In the genomic region with DNA sequence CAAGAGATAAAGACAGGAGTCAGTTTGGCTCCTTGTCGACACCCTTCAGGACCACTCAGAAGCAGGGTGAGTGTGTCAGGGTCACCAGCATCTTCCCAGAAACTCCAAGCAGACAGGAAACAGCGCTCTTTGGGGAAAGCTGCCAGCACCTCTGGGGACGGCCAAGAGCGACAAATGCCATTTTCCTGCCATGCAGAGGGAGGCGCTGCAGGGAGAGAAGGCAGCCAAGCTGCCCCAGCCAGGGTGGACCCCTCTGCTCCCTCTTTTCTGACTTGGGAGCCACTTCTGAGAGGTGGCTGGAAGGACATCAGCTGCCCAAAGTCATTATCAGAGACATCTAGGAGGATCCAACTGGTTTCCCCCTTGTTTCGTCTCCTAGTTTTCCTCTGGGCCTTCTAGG, we compare ENCODE assay signal across 1 cellular context.
TF ChIP-seq lines count a peak whose summit lies in the region.

No MANE protein-coding gene starts in this region.

TF ChIP-seq in HCT116, 20 proteins besides CTCF, POLR2A, EP300 and RAD21 (continued from another document):
- TF ChIP-seq POLR2AphosphoS5 (IDR thresholded peaks at IDR 0.05; ENCODE audit: low read depth, low read length) (no peak), CEBPB (IDR thresholded peaks at IDR 0.05; ENCODE audit: low read depth) (no peak), SP1 (IDR thresholded peaks at IDR 0.05; ENCODE audit: low read depth) (no peak), CBX3 (IDR thresholded peaks at IDR 0.05; ENCODE audit: low read depth) (no peak), SRF (IDR thresholded peaks at IDR 0.05; ENCODE audit: low read depth) (no peak), EZH2 (IDR thresholded peaks at IDR 0.05) (no peak), TCF7L2 (IDR thresholded peaks at IDR 0.05; ENCODE audit: borderline replicate concordance, extremely low read depth, insufficient read depth, insufficient read length) (no peak), FOSL1 (IDR thresholded peaks at IDR 0.05; ENCODE audit: low read depth) (no peak), ZFX (IDR thresholded peaks at IDR 0.05) (no peak), ELF1 (IDR thresholded peaks at IDR 0.05; ENCODE audit: borderline replicate concordance, low read depth) (no peak), EGR1 (IDR thresholded peaks at IDR 0.05; ENCODE audit: low read depth) (no peak)
- TF ChIP-seq, protein P1, sequence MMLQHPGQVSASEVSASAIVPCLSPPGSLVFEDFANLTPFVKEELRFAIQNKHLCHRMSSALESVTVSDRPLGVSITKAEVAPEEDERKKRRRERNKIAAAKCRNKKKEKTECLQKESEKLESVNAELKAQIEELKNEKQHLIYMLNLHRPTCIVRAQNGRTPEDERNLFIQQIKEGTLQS (IDR thresholded peaks at IDR 0.05): no peak
- TF ChIP-seq, protein P2, sequence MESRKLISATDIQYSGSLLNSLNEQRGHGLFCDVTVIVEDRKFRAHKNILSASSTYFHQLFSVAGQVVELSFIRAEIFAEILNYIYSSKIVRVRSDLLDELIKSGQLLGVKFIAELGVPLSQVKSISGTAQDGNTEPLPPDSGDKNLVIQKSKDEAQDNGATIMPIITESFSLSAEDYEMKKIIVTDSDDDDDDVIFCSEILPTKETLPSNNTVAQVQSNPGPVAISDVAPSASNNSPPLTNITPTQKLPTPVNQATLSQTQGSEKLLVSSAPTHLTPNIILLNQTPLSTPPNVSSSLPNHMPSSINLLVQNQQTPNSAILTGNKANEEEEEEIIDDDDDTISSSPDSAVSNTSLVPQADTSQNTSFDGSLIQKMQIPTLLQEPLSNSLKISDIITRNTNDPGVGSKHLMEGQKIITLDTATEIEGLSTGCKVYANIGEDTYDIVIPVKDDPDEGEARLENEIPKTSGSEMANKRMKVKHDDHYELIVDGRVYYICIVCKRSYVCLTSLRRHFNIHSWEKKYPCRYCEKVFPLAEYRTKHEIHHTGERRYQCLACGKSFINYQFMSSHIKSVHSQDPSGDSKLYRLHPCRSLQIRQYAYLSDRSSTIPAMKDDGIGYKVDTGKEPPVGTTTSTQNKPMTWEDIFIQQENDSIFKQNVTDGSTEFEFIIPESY (IDR thresholded peaks at IDR 0.05; ENCODE audit: extremely low read depth, insufficient replicate concordance, low read length): no peak
- TF ChIP-seq, protein P3, sequence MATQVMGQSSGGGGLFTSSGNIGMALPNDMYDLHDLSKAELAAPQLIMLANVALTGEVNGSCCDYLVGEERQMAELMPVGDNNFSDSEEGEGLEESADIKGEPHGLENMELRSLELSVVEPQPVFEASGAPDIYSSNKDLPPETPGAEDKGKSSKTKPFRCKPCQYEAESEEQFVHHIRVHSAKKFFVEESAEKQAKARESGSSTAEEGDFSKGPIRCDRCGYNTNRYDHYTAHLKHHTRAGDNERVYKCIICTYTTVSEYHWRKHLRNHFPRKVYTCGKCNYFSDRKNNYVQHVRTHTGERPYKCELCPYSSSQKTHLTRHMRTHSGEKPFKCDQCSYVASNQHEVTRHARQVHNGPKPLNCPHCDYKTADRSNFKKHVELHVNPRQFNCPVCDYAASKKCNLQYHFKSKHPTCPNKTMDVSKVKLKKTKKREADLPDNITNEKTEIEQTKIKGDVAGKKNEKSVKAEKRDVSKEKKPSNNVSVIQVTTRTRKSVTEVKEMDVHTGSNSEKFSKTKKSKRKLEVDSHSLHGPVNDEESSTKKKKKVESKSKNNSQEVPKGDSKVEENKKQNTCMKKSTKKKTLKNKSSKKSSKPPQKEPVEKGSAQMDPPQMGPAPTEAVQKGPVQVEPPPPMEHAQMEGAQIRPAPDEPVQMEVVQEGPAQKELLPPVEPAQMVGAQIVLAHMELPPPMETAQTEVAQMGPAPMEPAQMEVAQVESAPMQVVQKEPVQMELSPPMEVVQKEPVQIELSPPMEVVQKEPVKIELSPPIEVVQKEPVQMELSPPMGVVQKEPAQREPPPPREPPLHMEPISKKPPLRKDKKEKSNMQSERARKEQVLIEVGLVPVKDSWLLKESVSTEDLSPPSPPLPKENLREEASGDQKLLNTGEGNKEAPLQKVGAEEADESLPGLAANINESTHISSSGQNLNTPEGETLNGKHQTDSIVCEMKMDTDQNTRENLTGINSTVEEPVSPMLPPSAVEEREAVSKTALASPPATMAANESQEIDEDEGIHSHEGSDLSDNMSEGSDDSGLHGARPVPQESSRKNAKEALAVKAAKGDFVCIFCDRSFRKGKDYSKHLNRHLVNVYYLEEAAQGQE (IDR thresholded peaks at IDR 0.05; ENCODE audit: low read depth): no peak
